39 cellular contexts compared by ENCODE assay signal in the genomic region with DNA sequence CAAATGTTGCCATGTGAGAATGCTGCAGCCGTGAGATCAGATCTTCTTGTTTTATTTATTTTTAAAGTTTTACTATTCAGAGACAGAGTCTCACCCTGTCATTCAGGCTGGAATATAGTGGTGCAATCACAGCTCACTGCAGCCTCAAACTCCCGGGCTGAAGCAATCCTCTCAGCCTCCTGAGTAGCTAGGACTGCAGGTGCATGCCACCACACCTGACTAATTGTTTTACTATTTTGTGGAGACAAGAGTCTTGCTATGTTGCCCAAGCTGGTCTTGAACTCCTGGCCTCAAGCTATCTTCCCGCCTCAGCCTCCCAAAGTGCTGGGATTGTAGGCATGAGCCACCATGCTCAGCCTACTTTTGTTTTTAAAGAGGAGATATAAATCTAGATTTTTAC. TPM values are rescaled to one million over a fixed set of nuclear protein-coding genes. Genes with fewer than 3 reads are reported as not detected.
DNase-seq lines count a peak whose midpoint lies in the region; ATAC-seq, FAIRE-seq and TF ChIP-seq lines count a peak whose summit lies in the region.
"Had no signal": no experiment of that assay in that cellular context is flagged by ENCODE, and none has a peak within 500 bp of the region (broad histone marks: within the 10 kb centered on the region; RNA-seq: fewer than 3 reads in every experiment).

No MANE protein-coding gene starts in this region.

- H3K79me1 ChIP-seq in trophoblast cell (ENCODE audit: low read length), result no peaks in the 10 kb centered on the region

- no peak for TF ChIP-seq RAD21 in HepG2 (CRISPR knock-in tag; IDR thresholded peaks at IDR 0.05)

- no peak for FAIRE-seq in HepG2 (lab: Jason Lieb, UNC)
- FAIRE-seq: A204.1, A549, D721Med had no signal

- H3K4ac ChIP-seq in trophoblast cell (ENCODE audit: low read depth, low read length), result no peak overlapping the region

- no peak overlapping the region for H2BK120ac ChIP-seq in trophoblast cell (ENCODE audit: insufficient read depth, low read length, poor library complexity)

- H3K9me3 ChIP-seq in HepG2 (ENCODE audit: low read length) (no peaks in the 10 kb centered on the region), right lobe of liver (no peaks in the 10 kb centered on the region), Loucy (ENCODE audit: insufficient read depth, low read depth, low read length) (no peaks in the 10 kb centered on the region), trophoblast cell (ENCODE audit: insufficient read depth, low read depth, low read length) (no peaks in the 10 kb centered on the region)
- H3K9me3 ChIP-seq: A549; BE2C; BLaER1; BLaER1 treated with 17β-estradiol and CSF1 and Interleukin-3, amounts not matched to agents 10 nM and 100 nM; Caco-2 had no signal

- no peak for ATAC-seq in HepG2
- ATAC-seq in right lobe of liver, result no peak
- no peak for ATAC-seq in foreskin keratinocyte
- ATAC-seq: A549; CD8-positive, alpha-beta T cell had no signal

- TF ChIP-seq CTCF in HepG2 (CRISPR knock-in tag; IDR thresholded peaks at IDR 0.05) (no peak), right lobe of liver (IDR thresholded peaks at IDR 0.05) (no peak), Loucy (conservative IDR thresholded peaks at IDR 0.05; ENCODE audit: low read length) (no peak), foreskin keratinocyte (conservative IDR thresholded peaks at IDR 0.05) (no peak)

- no peaks in the 10 kb centered on the region for H4K20me1 ChIP-seq in HepG2 (ENCODE audit: insufficient read depth, low read length)
- no peaks in the 10 kb centered on the region for H4K20me1 ChIP-seq in Loucy (ENCODE audit: insufficient read depth, low read length, poor library complexity, severe bottlenecking)
- H4K20me1 ChIP-seq: BLaER1; BLaER1 treated with 17β-estradiol and CSF1 and Interleukin-3, amounts not matched to agents 10 nM and 100 nM had no signal

- H3K9me2 ChIP-seq in Loucy (replicated peaks; ENCODE audit: low read depth, low read length), result no peaks in the 10 kb centered on the region

- CTCF ChIA-PET in HepG2 (lab: Yijun Ruan, JAX; ENCODE audit: low intra/inter-chr PET ratio, low total read pairs), result interaction anchor here (1.1 kb wide), 1 partner anchor 60 kb away, joined by 3 read pairs; no protein-coding TSS in a partner anchor

- POLR2A ChIA-PET in HepG2 (lab: Yijun Ruan, JAX), result no interaction called here

- DNase-seq in HepG2 (ENCODE audit: low spot score), result no peak
- DNase-seq in right lobe of liver, result no peak
- DNase-seq in trophoblast cell, result peak; percentile 87 to 89
- DNase-seq in DMS53 treated with DMSO at 0.1 percent for 48 hours (lab: John Stamatoyannopoulos, UW; ENCODE audit: unreplicated experiment), result no peak
- DNase-seq in foreskin keratinocyte, result no peak
- no peak for DNase-seq in NCI-H2227 treated with DMSO at 0.1 percent for 48 hours (lab: John Stamatoyannopoulos, UW)
- DNase-seq: 8988T; ACHN; AML-193; BE2C; C1 segment of cervical spinal cord; Caco-2; Calu3; CD4-positive, alpha-beta memory T cell; CD4-positive, alpha-beta T cell; CD4-positive, CD25-positive, alpha-beta regulatory T cell; CD8-positive, alpha-beta memory T cell; CD8-positive, alpha-beta T cell; COR-L47; DMS 273 treated with DMSO at 0.1 percent for 48 hours; DMS153; DMS53; DMS79; DMS79 treated with DMSO at 0.1 percent for 48 hours; DND-41; EL had no signal

- no peak overlapping the region for H3K14ac ChIP-seq in trophoblast cell (ENCODE audit: low read length)

- H3K4me2 ChIP-seq in HepG2 (ENCODE audit: low read depth, low read length), result no peak overlapping the region
- no peak overlapping the region for H3K4me2 ChIP-seq in Loucy (ENCODE audit: low read depth, low read length, poor library complexity, severe bottlenecking)
- no peak overlapping the region for H3K4me2 ChIP-seq in trophoblast cell (ENCODE audit: low read length)
- H3K4me2 ChIP-seq: A549; BLaER1; BLaER1 treated with 17β-estradiol and CSF1 and Interleukin-3, amounts not matched to agents 10 nM and 100 nM had no signal

- H4K91ac ChIP-seq in trophoblast cell (ENCODE audit: low read depth, low read length), result no peak overlapping the region

- no peak overlapping the region for H3K23ac ChIP-seq in trophoblast cell (ENCODE audit: low read length)

- TF ChIP-seq EP300 in HepG2 (IDR thresholded peaks at IDR 0.05; ENCODE audit: low read depth in 2 of 2, low read length in 2 of 2) (no peak), HepG2 (CRISPR knock-in tag; IDR thresholded peaks at IDR 0.05; ENCODE audit: borderline replicate concordance) (no peak)

- H3K18ac ChIP-seq in trophoblast cell (ENCODE audit: low read length), result no peak overlapping the region

- WGBS in HepG2 (ENCODE audit: low lambda C conversion rate), result 31% methylated on average over 3 of the region's 3 CpGs
- 73% methylated on average over 3 of the region's 3 CpGs for WGBS in right lobe of liver (ENCODE audit: insufficient coverage, low coverage, low lambda C conversion rate, missing lambda C conversion rate)
- no CpG with 5 or more reads among the region's 3 CpGs for WGBS in trophoblast cell (ENCODE audit: extremely low coverage, insufficient coverage, insufficient read length)

- H3K9ac ChIP-seq in HepG2 (ENCODE audit: insufficient read depth, low read depth, low read length) (no peak overlapping the region), Loucy (ENCODE audit: low read depth, low read length, poor library complexity, severe bottlenecking) (no peak overlapping the region), trophoblast cell (ENCODE audit: low read length) (no peak overlapping the region)
- H3K9ac ChIP-seq: BLaER1; BLaER1 treated with 17β-estradiol and CSF1 and Interleukin-3, amounts not matched to agents 10 nM and 100 nM had no signal

- TF ChIP-seq POLR2A in HepG2 (IDR thresholded peaks at IDR 0.05; ENCODE audit: insufficient read depth in 1 of 2, low read depth in 2 of 2, low read length in 2 of 2) (no peak), right lobe of liver (IDR thresholded peaks at IDR 0.05) (no peak)

- H3K79me2 ChIP-seq in HepG2 (ENCODE audit: insufficient read depth, low read length), result no peaks in the 10 kb centered on the region
- no peaks in the 10 kb centered on the region for H3K79me2 ChIP-seq in ACC112 (ENCODE audit: control insufficient read depth, insufficient read depth, low read length, unreplicated experiment)
- no peaks in the 10 kb centered on the region for H3K79me2 ChIP-seq in Loucy (ENCODE audit: insufficient read depth, low read length)
- no peaks in the 10 kb centered on the region for H3K79me2 ChIP-seq in trophoblast cell (ENCODE audit: control insufficient read depth, insufficient read depth, low read length, poor library complexity)

- H2AK5ac ChIP-seq in trophoblast cell (ENCODE audit: low read length), result no peak overlapping the region

- intact Hi-C loops in HepG2 (cut with micrococcal nuclease; ENCODE audit: unreplicated experiment) (loop anchor here (5.0 kb wide), 1 partner anchor 282 kb away; no protein-coding TSS in a partner anchor), right lobe of liver (cut with DNase I) (no loop called here)

- H4K12ac ChIP-seq in trophoblast cell (ENCODE audit: low read depth, low read length), result no peak overlapping the region

- no peak overlapping the region for H2BK12ac ChIP-seq in trophoblast cell (ENCODE audit: low read length)

- H3F3A ChIP-seq in Loucy (ENCODE audit: low read depth), result no peaks in the 10 kb centered on the region

- no peak overlapping the region for H2BK5ac ChIP-seq in trophoblast cell (ENCODE audit: low read depth, low read length, poor library complexity)

- H3K36me3 ChIP-seq in HepG2 (replicated peaks in 1 of 2; ENCODE audit: control insufficient read depth in 1 of 2, insufficient read depth in 2 of 2, low read length in 2 of 2), result no peaks in the 10 kb centered on the region
- no peaks in the 10 kb centered on the region for H3K36me3 ChIP-seq in right lobe of liver
- no peaks in the 10 kb centered on the region for H3K36me3 ChIP-seq in ACC112 (ENCODE audit: insufficient read depth, low read length)
- H3K36me3 ChIP-seq in Loucy (ENCODE audit: insufficient read depth, low read length), result no peaks in the 10 kb centered on the region
- no peaks in the 10 kb centered on the region for H3K36me3 ChIP-seq in trophoblast cell (ENCODE audit: control insufficient read depth in 1 of 2, insufficient read depth in 2 of 2, low read length in 2 of 2)
- H3K36me3 ChIP-seq: BE2C; BLaER1; BLaER1 treated with 17β-estradiol and CSF1 and Interleukin-3, amounts not matched to agents 10 nM and 100 nM had no signal

- H3K4me1 ChIP-seq in HepG2 (ENCODE audit: insufficient read depth, low read length) (peaks cover 31% of the 10 kb centered on the region), right lobe of liver (no peaks in the 10 kb centered on the region), ACC112 (ENCODE audit: control insufficient read depth, insufficient read depth, low read length, unreplicated experiment) (peaks cover 4% of the 10 kb centered on the region), Loucy (ENCODE audit: insufficient read depth, low read length, poor library complexity, severe bottlenecking) (no peaks in the 10 kb centered on the region), trophoblast cell (ENCODE audit: control insufficient read depth in 1 of 2, insufficient read depth in 2 of 2, low read length in 2 of 2) (no peaks in the 10 kb centered on the region), foreskin keratinocyte (peaks cover 6% of the 10 kb centered on the region)
- H3K4me1 ChIP-seq: A549, BE2C, BLaER1, Caco-2 had no signal

- BruUV-seq in HepG2 (replicated peaks; lab: Mats Ljungman, UMichigan), result no TSS peak

- in situ Hi-C loops in HepG2 (cut with HindIII; ENCODE audit: extremely low pct_ligation_motif_present, low pct_unique_long_range_greater_than_20kb), result no loop called here

- H3K27ac ChIP-seq in HepG2 (ENCODE audit: extremely low read length, insufficient read depth, low read length) (no peak overlapping the region), right lobe of liver (no peak overlapping the region), ACC112 (ENCODE audit: low read depth, low read length) (no peak overlapping the region), trophoblast cell (ENCODE audit: low read depth, low read length) (no peak overlapping the region), foreskin keratinocyte (no peak overlapping the region)
- H3K27ac ChIP-seq: 22Rv1; A549; BLaER1; BLaER1 treated with 17β-estradiol and CSF1 and Interleukin-3, amounts not matched to agents 10 nM and 100 nM; C4-2B had no signal

- H4K8ac ChIP-seq in trophoblast cell (ENCODE audit: low read depth, low read length), result no peak overlapping the region

- H3K27me3 ChIP-seq in HepG2 (ENCODE audit: control insufficient read depth in 1 of 2, insufficient read depth in 2 of 2, low read length in 2 of 2) (no peaks in the 10 kb centered on the region), right lobe of liver (no peaks in the 10 kb centered on the region), ACC112 (ENCODE audit: insufficient read depth, low read length) (peaks cover 7% of the 10 kb centered on the region; the same call in 1 of the 2 replicates), Loucy (ENCODE audit: insufficient read depth, low read length, poor library complexity, severe bottlenecking) (no peaks in the 10 kb centered on the region), trophoblast cell (ENCODE audit: insufficient read depth, low read length) (no peaks in the 10 kb centered on the region), foreskin keratinocyte (no peaks in the 10 kb centered on the region)
- H3K27me3 ChIP-seq: BE2C; BLaER1; BLaER1 treated with 17β-estradiol and CSF1 and Interleukin-3, amounts not matched to agents 10 nM and 100 nM had no signal

- no peak overlapping the region for H2AFZ ChIP-seq in HepG2 (ENCODE audit: low read length)
- peak overlapping the region; percentile 7 for H2AFZ ChIP-seq in ACC112 (ENCODE audit: low read length, unreplicated experiment)
- H2AFZ ChIP-seq in Loucy (ENCODE audit: low read length), result 0 out of 2 replicates have a peak overlapping the region, but pooled peaks have one; percentile 4
- H2AFZ ChIP-seq in trophoblast cell (ENCODE audit: insufficient read depth, low read length, poor library complexity), result no peak overlapping the region

- H3K4me3 ChIP-seq in HepG2 (replicated peaks in 1 of 3; ENCODE audit: insufficient read depth in 1 of 3, low read depth in 2 of 3, low read length in 3 of 3), result no peak overlapping the region
- no peak overlapping the region for H3K4me3 ChIP-seq in right lobe of liver
- H3K4me3 ChIP-seq in ACC112 (ENCODE audit: low read depth, low read length), result no peak overlapping the region
- H3K4me3 ChIP-seq in Loucy (ENCODE audit: low read length, poor library complexity, severe bottlenecking), result no peak overlapping the region
- no peak overlapping the region for H3K4me3 ChIP-seq in trophoblast cell (ENCODE audit: low read depth, low read length)
- H3K4me3 ChIP-seq: A549; BLaER1; BLaER1 treated with 17β-estradiol and CSF1 and Interleukin-3, amounts not matched to agents 10 nM and 100 nM had no signal

RNA-seq across cellular contexts. Expression of gene SSR1, which starts 22.5 kb away (rescaled TPM):
- total RNA-seq in HepG2 (2016; rRNA removed; fragmentation: Illumina TruSeq; extraction: Trizol) (208 and 243 TPM in 2 replicates), right lobe of liver (100 to 1,000 TPM in 2 of 6 experiments, 10 to 100 TPM in 4; 60.8 to 110 (median 90.5) TPM), foreskin keratinocyte (126 and 142 TPM in 2 replicates)
- 39.6 and 42.9 TPM in 2 replicates for total RNA-seq in HepG2 (2016; cell fraction: cytosol; rRNA removed; fragmentation: Illumina TruSeq; extraction: Trizol; ENCODE audit: low read depth)
- 200 and 237 TPM in 2 replicates for total RNA-seq in HepG2 (2016; cell fraction: insoluble cytoplasmic fraction; rRNA removed; fragmentation: Illumina TruSeq; extraction: Trizol)
- 91.8 and 97.7 TPM in 2 replicates for total RNA-seq in HepG2 (2016; cell fraction: membrane; rRNA removed; fragmentation: Illumina TruSeq; extraction: Trizol)
- total RNA-seq in HepG2 (2016; cell fraction: nucleus; rRNA removed; fragmentation: Illumina TruSeq; extraction: Trizol), result 235 and 275 TPM in 2 replicates
- polyA plus RNA-seq in HepG2 (2011; rRNA removed) (135 and 203 TPM in 2 replicates), foreskin keratinocyte (57.1 and 62.9 TPM in 2 replicates)
- 77.3 and 119 TPM in 2 replicates for polyA plus RNA-seq in HepG2 (2011; cell fraction: cytosol; rRNA removed)
- polyA plus RNA-seq in HepG2 (2011; cell fraction: nucleus; rRNA removed), result 28.6 and 39.3 TPM in 2 replicates
- polyA plus RNA-seq in HepG2 (2012), result 148 and 179 TPM in 2 replicates
- 33.8 and 41.9 TPM in 2 replicates for polyA plus RNA-seq in HepG2 (2016; cell fraction: cytosol; fragmentation: Illumina TruSeq; extraction: Trizol; ENCODE audit: low read depth)
- 176 and 181 TPM in 2 replicates for polyA plus RNA-seq in HepG2 (2016; cell fraction: insoluble cytoplasmic fraction; fragmentation: Illumina TruSeq; extraction: Trizol; ENCODE audit: low read depth)
- polyA plus RNA-seq in HepG2 (2016; cell fraction: membrane; fragmentation: Illumina TruSeq; extraction: Trizol; ENCODE audit: low read depth), result 64.9 and 66.7 TPM in 2 replicates
- 275 and 279 TPM in 2 replicates for polyA plus RNA-seq in HepG2 (2016; cell fraction: nucleus; fragmentation: Illumina TruSeq; extraction: Trizol; ENCODE audit: insufficient read depth, low read depth)
- polyA minus RNA-seq in HepG2 (2011; rRNA and poly(A)+ RNA removed; ENCODE audit: low replicate concordance), result 76.5 and 121 TPM in 2 replicates
- polyA minus RNA-seq in HepG2 (2011; cell fraction: cytosol; rRNA and poly(A)+ RNA removed), result 135 and 140 TPM in 2 replicates
- polyA minus RNA-seq in HepG2 (2011; cell fraction: nucleus; rRNA and poly(A)+ RNA removed), result 83.2 and 87.0 TPM in 2 replicates
- polyA plus RNA-seq in trophoblast cell (2013), result 177 and 189 TPM in 2 replicates

RNA-seq across cellular contexts. Expression of gene CAGE1, which starts 54.0 kb away (rescaled TPM):
- total RNA-seq in HepG2 (2016; rRNA removed; fragmentation: Illumina TruSeq; extraction: Trizol) (0.15 TPM in 1 of 2 replicates, not detected in the other), right lobe of liver (not detected), foreskin keratinocyte (0.07 and 0.20 TPM in 2 replicates)
- 0.18 and 0.61 TPM in 2 replicates for total RNA-seq in HepG2 (2016; cell fraction: cytosol; rRNA removed; fragmentation: Illumina TruSeq; extraction: Trizol; ENCODE audit: low read depth)
- total RNA-seq in HepG2 (2016; cell fraction: insoluble cytoplasmic fraction; rRNA removed; fragmentation: Illumina TruSeq; extraction: Trizol), result 0.17 TPM in 1 of 2 replicates, not detected in the other
- 0.15 and 0.28 TPM in 2 replicates for total RNA-seq in HepG2 (2016; cell fraction: membrane; rRNA removed; fragmentation: Illumina TruSeq; extraction: Trizol)
- 0.16 TPM in 1 of 2 replicates, not detected in the other for total RNA-seq in HepG2 (2016; cell fraction: nucleus; rRNA removed; fragmentation: Illumina TruSeq; extraction: Trizol)
- polyA plus RNA-seq in HepG2 (2011; rRNA removed) (0.01 and 0.03 TPM in 2 replicates), foreskin keratinocyte (0.01 and 0.03 TPM in 2 replicates)
- not detected in 2 replicates for polyA plus RNA-seq in HepG2 (2011; cell fraction: cytosol; rRNA removed)
- 0.03 TPM in 1 of 2 replicates, not detected in the other for polyA plus RNA-seq in HepG2 (2011; cell fraction: nucleus; rRNA removed)
- polyA plus RNA-seq in HepG2 (2012), result not detected in 2 replicates
- not detected in 2 replicates for polyA plus RNA-seq in HepG2 (2016; cell fraction: cytosol; fragmentation: Illumina TruSeq; extraction: Trizol; ENCODE audit: low read depth)
- 0.08 and 0.11 TPM in 2 replicates for polyA plus RNA-seq in HepG2 (2016; cell fraction: insoluble cytoplasmic fraction; fragmentation: Illumina TruSeq; extraction: Trizol; ENCODE audit: low read depth)
- polyA plus RNA-seq in HepG2 (2016; cell fraction: membrane; fragmentation: Illumina TruSeq; extraction: Trizol; ENCODE audit: low read depth), result not detected in 2 replicates
- 0.25 TPM in 1 of 2 replicates, not detected in the other for polyA plus RNA-seq in HepG2 (2016; cell fraction: nucleus; fragmentation: Illumina TruSeq; extraction: Trizol; ENCODE audit: insufficient read depth, low read depth)
- 0.28 and 0.61 TPM in 2 replicates for polyA minus RNA-seq in HepG2 (2011; rRNA and poly(A)+ RNA removed; ENCODE audit: low replicate concordance)
- not detected in 2 replicates for polyA minus RNA-seq in HepG2 (2011; cell fraction: cytosol; rRNA and poly(A)+ RNA removed)
- polyA minus RNA-seq in HepG2 (2011; cell fraction: nucleus; rRNA and poly(A)+ RNA removed), result 0.39 and 0.62 TPM in 2 replicates
- polyA plus RNA-seq in trophoblast cell (2013), result 0.10 and 0.12 TPM in 2 replicates
- total RNA-seq: A172, Calu3 had no signal
- polyA plus RNA-seq: AG04450; BJ; CD14-positive monocyte; CD8-positive, alpha-beta memory T cell had no signal

RNA-seq across cellular contexts. Expression of gene RIOK1, which starts 54.1 kb away (rescaled TPM):
- 37.8 and 45.7 TPM in 2 replicates for total RNA-seq in HepG2 (2016; rRNA removed; fragmentation: Illumina TruSeq; extraction: Trizol)
- total RNA-seq in HepG2 (2016; cell fraction: cytosol; rRNA removed; fragmentation: Illumina TruSeq; extraction: Trizol; ENCODE audit: low read depth), result 9.0 and 10.4 TPM in 2 replicates
- 39.9 and 45.0 TPM in 2 replicates for total RNA-seq in HepG2 (2016; cell fraction: insoluble cytoplasmic fraction; rRNA removed; fragmentation: Illumina TruSeq; extraction: Trizol)
- 17.4 and 18.1 TPM in 2 replicates for total RNA-seq in HepG2 (2016; cell fraction: membrane; rRNA removed; fragmentation: Illumina TruSeq; extraction: Trizol)
- 34.6 and 34.9 TPM in 2 replicates for total RNA-seq in HepG2 (2016; cell fraction: nucleus; rRNA removed; fragmentation: Illumina TruSeq; extraction: Trizol)
- 9.1 and 9.4 TPM in 2 replicates for polyA plus RNA-seq in HepG2 (2011; rRNA removed)
- 9.0 and 9.4 TPM in 2 replicates for polyA plus RNA-seq in HepG2 (2011; cell fraction: cytosol; rRNA removed)
- polyA plus RNA-seq in HepG2 (2011; cell fraction: nucleus; rRNA removed), result 40.2 and 43.0 TPM in 2 replicates
- polyA plus RNA-seq in HepG2 (2012), result 21.2 and 21.9 TPM in 2 replicates
- 3.1 and 3.2 TPM in 2 replicates for polyA plus RNA-seq in HepG2 (2016; cell fraction: cytosol; fragmentation: Illumina TruSeq; extraction: Trizol; ENCODE audit: low read depth)
- 42.5 and 43.5 TPM in 2 replicates for polyA plus RNA-seq in HepG2 (2016; cell fraction: insoluble cytoplasmic fraction; fragmentation: Illumina TruSeq; extraction: Trizol; ENCODE audit: low read depth)
- polyA plus RNA-seq in HepG2 (2016; cell fraction: membrane; fragmentation: Illumina TruSeq; extraction: Trizol; ENCODE audit: low read depth), result 7.3 and 8.5 TPM in 2 replicates
- 47.3 and 58.2 TPM in 2 replicates for polyA plus RNA-seq in HepG2 (2016; cell fraction: nucleus; fragmentation: Illumina TruSeq; extraction: Trizol; ENCODE audit: insufficient read depth, low read depth)
- polyA minus RNA-seq in HepG2 (2011; rRNA and poly(A)+ RNA removed; ENCODE audit: low replicate concordance), result 12.4 and 18.6 TPM in 2 replicates
- 5.8 and 6.5 TPM in 2 replicates for polyA minus RNA-seq in HepG2 (2011; cell fraction: cytosol; rRNA and poly(A)+ RNA removed)
- 28.8 and 43.3 TPM in 2 replicates for polyA minus RNA-seq in HepG2 (2011; cell fraction: nucleus; rRNA and poly(A)+ RNA removed)
- 1 to 10 TPM; 4.6 to 7.9 (median 6.7) TPM for total RNA-seq in right lobe of liver
- polyA plus RNA-seq in trophoblast cell (2013), result 24.7 and 25.6 TPM in 2 replicates
- 19.8 and 23.5 TPM in 2 replicates for total RNA-seq in foreskin keratinocyte
- polyA plus RNA-seq in foreskin keratinocyte, result 11.8 and 14.7 TPM in 2 replicates

Comparison
In these comparisons a context has a peak if more than half of its experiments do, and no peak if none do; other contexts are left out.
1. DNase-seq: peak in trophoblast cell (2 of 2); none in HepG2 (single experiment), right lobe of liver (0 of 3), DMS53 treated with DMSO at 0.1 percent for 48 hours (single experiment), foreskin keratinocyte (0 of 2) and NCI-H2227 treated with DMSO at 0.1 percent for 48 hours (single experiment).
2. H2AFZ ChIP-seq: peak in ACC112 (single experiment) and Loucy (single experiment); none in HepG2 (single experiment) and trophoblast cell (single experiment).